Comparison of ENCODE assay signal across 16 cellular contexts in the genomic region with DNA sequence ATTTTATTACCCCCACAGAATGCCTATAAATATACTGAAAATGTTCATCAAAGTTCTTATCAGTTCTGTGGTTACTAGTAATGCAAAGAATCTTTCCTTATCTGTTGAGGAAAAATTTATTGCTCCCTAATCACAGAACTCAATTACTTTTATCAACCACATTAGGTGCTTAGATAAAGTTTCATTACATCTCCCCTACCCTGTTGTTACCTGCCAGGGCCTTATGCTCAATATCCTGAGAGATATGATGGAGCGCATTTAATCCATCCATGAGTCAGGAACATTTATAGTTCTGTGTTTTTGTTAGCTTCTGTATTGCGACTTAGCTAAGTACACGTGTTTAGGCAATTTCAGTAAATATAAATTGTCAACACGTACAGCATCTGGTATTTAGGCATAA.
A peak's percentile ranks its signal among the peaks of the same experiment; 100 is the strongest.
DNase-seq lines count a peak whose midpoint lies in the region; ATAC-seq lines count a peak whose summit lies in the region.
"Had no signal": no experiment of that assay in that cellular context is flagged by ENCODE, and none has a peak within 500 bp of the region (broad histone marks: within the 10 kb centered on the region; RNA-seq: fewer than 3 reads in every experiment).

No MANE protein-coding gene starts in this region.

- DNase-seq in HT-29 (ENCODE audit: low spot score): peak; percentile 32
- peak; percentile 7 for DNase-seq in amniotic epithelial cell (ENCODE audit: low read depth)
- peak; percentile 2 for DNase-seq in left kidney (ENCODE audit: low read depth, low spot score)
- no peak for DNase-seq in putamen (ENCODE audit: low spot score)
- DNase-seq: CD8-positive, alpha-beta T cell; COR-L47; DND-41; GDM1; GOT3; H9; HFFc6; IMR-90; KBM-7 had no signal

- ATAC-seq in GM18498 (IDR thresholded peaks at IDR 0.05; ENCODE audit: unreplicated experiment) (no peak), HG02588 (IDR thresholded peaks at IDR 0.05; ENCODE audit: unreplicated experiment) (no peak), GM19328 (IDR thresholded peaks at IDR 0.05; ENCODE audit: unreplicated experiment) (no peak)
- ATAC-seq: CD8-positive, alpha-beta T cell had no signal
